3 cellular contexts compared by ENCODE assay signal in the genomic region with DNA sequence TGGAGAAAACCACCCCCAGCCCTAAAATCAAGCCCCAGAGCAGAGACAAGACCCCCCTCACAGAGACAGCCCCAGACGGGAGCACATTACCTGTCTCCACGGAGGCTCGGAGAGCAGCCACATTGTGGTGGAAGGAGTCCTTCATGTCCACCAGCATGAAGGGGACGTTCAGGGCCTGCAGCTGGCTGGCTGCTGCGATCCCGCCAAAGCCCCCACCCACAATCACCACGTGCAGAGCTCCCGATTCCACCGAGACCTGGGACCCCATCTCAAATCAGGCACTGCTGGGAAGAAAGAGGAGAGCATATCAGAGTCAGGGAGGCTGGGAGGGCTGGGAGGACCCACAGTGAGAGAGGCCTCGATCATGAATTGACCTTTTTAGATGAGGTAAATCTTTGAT.
"Had no signal": no experiment of that assay in that cellular context is flagged by ENCODE, and none has a peak within 500 bp of the region (broad histone marks: within the 10 kb centered on the region; RNA-seq: fewer than 3 reads in every experiment).

No MANE protein-coding gene starts in this region.

- ATAC-seq: GM12878 had no signal

- DNase-seq: GDM1, GF-D8 had no signal

- H3K4me3 ChIP-seq: GM12878 had no signal
